8 cellular contexts compared by ENCODE assay signal in the genomic region with DNA sequence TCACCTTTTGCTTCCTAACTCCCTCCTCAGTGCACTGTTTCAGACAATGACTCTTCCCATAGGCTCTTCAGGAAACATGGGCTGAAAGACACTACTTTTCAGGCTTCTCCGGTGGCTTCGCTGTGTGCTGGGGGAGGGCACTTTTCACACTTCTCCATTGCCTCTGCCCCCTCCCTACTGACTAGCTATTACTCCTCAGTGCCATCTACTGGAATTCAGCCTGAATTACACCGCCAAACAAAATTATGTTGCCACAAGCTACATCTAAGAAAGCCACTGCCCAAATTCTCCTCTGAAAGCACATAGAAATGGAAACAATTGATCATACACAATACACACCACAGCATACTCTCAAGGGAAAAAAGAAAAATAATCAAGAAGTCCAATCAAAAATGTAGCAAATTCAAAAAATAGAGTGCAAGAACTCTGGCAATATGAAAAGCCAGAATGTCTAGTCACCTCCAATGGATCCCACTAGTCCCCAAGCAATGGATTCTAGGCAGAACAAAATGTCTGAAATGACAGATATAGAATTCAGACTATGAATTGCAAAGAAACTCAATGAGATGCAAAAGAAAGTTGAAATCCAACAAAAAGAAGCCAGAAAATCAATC.
A peak's percentile ranks its signal among the peaks of the same experiment; 100 is the strongest.
DNase-seq lines count a peak whose midpoint lies in the region; ATAC-seq and TF ChIP-seq lines count a peak whose summit lies in the region.

No MANE protein-coding gene starts in this region.

- H3K4me3 ChIP-seq in astrocyte of the cerebellum (ENCODE audit: low read depth, low read length): no peak overlapping the region

- peaks cover 4% of the 10 kb centered on the region for H3K9me3 Mint-ChIP-seq in activated CD4-positive, alpha-beta T cell treated with anti-CD3 and anti-CD28 coated beads, Interleukin-2, amount 10 ng/mL, durations not matched to agents 7 days and 5 days
- H3K9me3 Mint-ChIP-seq in neural crest cell: peaks cover 25% of the 10 kb centered on the region
- H3K9me3 Mint-ChIP-seq in stimulated activated effector memory CD8-positive, alpha-beta T cell treated with anti-CD3 and anti-CD28 coated beads, Interleukin-12 subunit alpha, Interleukin-12 subunit beta, amount 100 ng/mL, for 72 hours: peaks cover 27% of the 10 kb centered on the region
- H3K9me3 Mint-ChIP-seq in activated CD4-positive, alpha-beta memory T cell treated with anti-CD3 and anti-CD28 coated beads for 36 hours: peaks cover 26% of the 10 kb centered on the region

- TF ChIP-seq EP300 in Ishikawa (IDR thresholded peaks at IDR 0.05; ENCODE audit: borderline replicate concordance): no peak

- no peak for ATAC-seq in stimulated activated effector memory CD8-positive, alpha-beta T cell treated with anti-CD3 and anti-CD28 coated beads, Interleukin-12 subunit alpha, Interleukin-12 subunit beta, amount 100 ng/mL, for 72 hours
- ATAC-seq in stimulated activated naive CD8-positive, alpha-beta T cell treated with anti-CD3 and anti-CD28 coated beads, Interleukin-15, Interleukin-2, amounts not matched to agents 100 U/mL and 50 U/mL, for 24 hours: no peak

- H3K4me1 Mint-ChIP-seq in activated CD4-positive, alpha-beta T cell treated with anti-CD3 and anti-CD28 coated beads, Interleukin-2, amount 10 ng/mL, durations not matched to agents 7 days and 5 days: no peaks in the 10 kb centered on the region
- no peaks in the 10 kb centered on the region for H3K4me1 Mint-ChIP-seq in neural crest cell
- no peaks in the 10 kb centered on the region for H3K4me1 Mint-ChIP-seq in stimulated activated effector memory CD8-positive, alpha-beta T cell treated with anti-CD3 and anti-CD28 coated beads, Interleukin-12 subunit alpha, Interleukin-12 subunit beta, amount 100 ng/mL, for 72 hours
- no peaks in the 10 kb centered on the region for H3K4me1 Mint-ChIP-seq in activated CD4-positive, alpha-beta memory T cell treated with anti-CD3 and anti-CD28 coated beads for 36 hours (ENCODE audit: low read depth)

- in situ Hi-C loops in astrocyte of the cerebellum (cut with HindIII; ENCODE audit: low sequenced_read_pairs): no loop called here

- peak; percentile 46 for TF ChIP-seq CTCF in astrocyte of the cerebellum (IDR thresholded peaks at IDR 0.05; ENCODE audit: low read depth, low read length, missing control alignments)
- peak; percentile 62 for TF ChIP-seq CTCF in neural crest cell (conservative IDR thresholded peaks at IDR 0.05)

- peak; percentile 6 for DNase-seq in activated CD4-positive, alpha-beta T cell treated with anti-CD3 and anti-CD28 coated beads, Interleukin-2, amount 10 ng/mL, durations not matched to agents 7 days and 5 days
- no peak for DNase-seq in activated CD4-positive, alpha-beta T cell treated with anti-CD3 and anti-CD28 coated beads for 4 hours
- no peak for DNase-seq in astrocyte of the cerebellum (ENCODE audit: low read depth)
- no peak for DNase-seq in neural crest cell (ENCODE audit: low read depth, low spot score)
- DNase-seq in stimulated activated effector memory CD8-positive, alpha-beta T cell treated with anti-CD3 and anti-CD28 coated beads, Interleukin-12 subunit alpha, Interleukin-12 subunit beta, amount 100 ng/mL, for 72 hours (ENCODE audit: low spot score in 2 of 2): no peak
- no peak for DNase-seq in activated CD4-positive, alpha-beta memory T cell treated with anti-CD3 and anti-CD28 coated beads for 36 hours
- no peak for DNase-seq in stimulated activated naive CD8-positive, alpha-beta T cell treated with anti-CD3 and anti-CD28 coated beads, Interleukin-15, Interleukin-2, amounts not matched to agents 100 U/mL and 50 U/mL, for 24 hours

- H3K27me3 Mint-ChIP-seq in activated CD4-positive, alpha-beta T cell treated with anti-CD3 and anti-CD28 coated beads, Interleukin-2, amount 10 ng/mL, durations not matched to agents 7 days and 5 days: no peaks in the 10 kb centered on the region
- H3K27me3 Mint-ChIP-seq in neural crest cell (ENCODE audit: low read depth): no peaks in the 10 kb centered on the region
- H3K27me3 Mint-ChIP-seq in activated CD4-positive, alpha-beta memory T cell treated with anti-CD3 and anti-CD28 coated beads for 36 hours: no peaks in the 10 kb centered on the region

- CTCF ChIA-PET in activated CD4-positive, alpha-beta T cell treated with anti-CD3 and anti-CD28 coated beads, Interleukin-2, amount 10 ng/mL, durations not matched to agents 7 days and 5 days (lab: Charles Lee): interaction anchor here (0.7 kb wide), 1 partner anchor 62 kb away, joined by 3 read pairs; no protein-coding TSS in a partner anchor
- CTCF ChIA-PET in activated CD4-positive, alpha-beta memory T cell treated with anti-CD3 and anti-CD28 coated beads for 36 hours (lab: Charles Lee): interaction anchor here (0.6 kb wide), 1 partner anchor 1455 kb away, joined by 3 read pairs; no protein-coding TSS in a partner anchor

- intact Hi-C loops in activated CD4-positive, alpha-beta memory T cell treated with anti-CD3 and anti-CD28 coated beads for 36 hours (cut with micrococcal nuclease): no loop called here

- no peak overlapping the region for H3K27ac Mint-ChIP-seq in activated CD4-positive, alpha-beta T cell treated with anti-CD3 and anti-CD28 coated beads, Interleukin-2, amount 10 ng/mL, durations not matched to agents 7 days and 5 days
- H3K27ac Mint-ChIP-seq in neural crest cell (ENCODE audit: unreplicated experiment): no peak overlapping the region
- H3K27ac Mint-ChIP-seq in stimulated activated effector memory CD8-positive, alpha-beta T cell treated with anti-CD3 and anti-CD28 coated beads, Interleukin-12 subunit alpha, Interleukin-12 subunit beta, amount 100 ng/mL, for 72 hours: no peak overlapping the region
- H3K27ac Mint-ChIP-seq in activated CD4-positive, alpha-beta memory T cell treated with anti-CD3 and anti-CD28 coated beads for 36 hours: no peak overlapping the region

- H3K36me3 Mint-ChIP-seq in activated CD4-positive, alpha-beta T cell treated with anti-CD3 and anti-CD28 coated beads, Interleukin-2, amount 10 ng/mL, durations not matched to agents 7 days and 5 days (ENCODE audit: low read depth): no peaks in the 10 kb centered on the region
- peaks cover 11% of the 10 kb centered on the region for H3K36me3 Mint-ChIP-seq in neural crest cell (ENCODE audit: low read depth)
- peaks cover 6% of the 10 kb centered on the region for H3K36me3 Mint-ChIP-seq in stimulated activated effector memory CD8-positive, alpha-beta T cell treated with anti-CD3 and anti-CD28 coated beads, Interleukin-12 subunit alpha, Interleukin-12 subunit beta, amount 100 ng/mL, for 72 hours
- no peaks in the 10 kb centered on the region for H3K36me3 Mint-ChIP-seq in activated CD4-positive, alpha-beta memory T cell treated with anti-CD3 and anti-CD28 coated beads for 36 hours

- H3K4me3 Mint-ChIP-seq in activated CD4-positive, alpha-beta T cell treated with anti-CD3 and anti-CD28 coated beads, Interleukin-2, amount 10 ng/mL, durations not matched to agents 7 days and 5 days: no peak overlapping the region
- H3K4me3 Mint-ChIP-seq in neural crest cell: no peak overlapping the region
- H3K4me3 Mint-ChIP-seq in stimulated activated effector memory CD8-positive, alpha-beta T cell treated with anti-CD3 and anti-CD28 coated beads, Interleukin-12 subunit alpha, Interleukin-12 subunit beta, amount 100 ng/mL, for 72 hours: no peak overlapping the region
- H3K4me3 Mint-ChIP-seq in activated CD4-positive, alpha-beta memory T cell treated with anti-CD3 and anti-CD28 coated beads for 36 hours: no peak overlapping the region

- peak; percentile 16; the same call in 1 of the 2 replicates for TF ChIP-seq RAD21 in Ishikawa (IDR thresholded peaks at IDR 0.05; ENCODE audit: low read depth)

- POLR2A ChIA-PET in activated CD4-positive, alpha-beta T cell treated with anti-CD3 and anti-CD28 coated beads, Interleukin-2, amount 10 ng/mL, durations not matched to agents 7 days and 5 days (lab: Charles Lee): interaction anchor here (0.6 kb wide), 1 partner anchor 383 kb away, joined by 3 read pairs; no protein-coding TSS in a partner anchor
- POLR2A ChIA-PET in activated CD4-positive, alpha-beta memory T cell treated with anti-CD3 and anti-CD28 coated beads for 36 hours (lab: Charles Lee): no interaction called here

TF ChIP-seq in Ishikawa, 13 proteins besides CTCF, POLR2A, EP300 and RAD21 (continues in another document):
- TF ChIP-seq NFIC (IDR thresholded peaks at IDR 0.05) (no peak), TEAD4 (IDR thresholded peaks at IDR 0.05) (no peak), ZBTB7A (IDR thresholded peaks at IDR 0.05; ENCODE audit: low read depth) (no peak), CEBPB (IDR thresholded peaks at IDR 0.05) (no peak), TAF1 (IDR thresholded peaks at IDR 0.05; ENCODE audit: low read depth) (no peak), YY1 (IDR thresholded peaks at IDR 0.05; ENCODE audit: low read depth) (no peak), EGR1 (IDR thresholded peaks at IDR 0.05) (no peak), FOXM1 (IDR thresholded peaks at IDR 0.05; ENCODE audit: borderline replicate concordance, low read depth) (no peak), TCF12 (IDR thresholded peaks at IDR 0.05; ENCODE audit: low read depth) (no peak)
- TF ChIP-seq, protein P1, sequence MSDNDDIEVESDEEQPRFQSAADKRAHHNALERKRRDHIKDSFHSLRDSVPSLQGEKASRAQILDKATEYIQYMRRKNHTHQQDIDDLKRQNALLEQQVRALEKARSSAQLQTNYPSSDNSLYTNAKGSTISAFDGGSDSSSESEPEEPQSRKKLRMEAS (IDR thresholded peaks at IDR 0.05): no peak
- TF ChIP-seq, protein P2, sequence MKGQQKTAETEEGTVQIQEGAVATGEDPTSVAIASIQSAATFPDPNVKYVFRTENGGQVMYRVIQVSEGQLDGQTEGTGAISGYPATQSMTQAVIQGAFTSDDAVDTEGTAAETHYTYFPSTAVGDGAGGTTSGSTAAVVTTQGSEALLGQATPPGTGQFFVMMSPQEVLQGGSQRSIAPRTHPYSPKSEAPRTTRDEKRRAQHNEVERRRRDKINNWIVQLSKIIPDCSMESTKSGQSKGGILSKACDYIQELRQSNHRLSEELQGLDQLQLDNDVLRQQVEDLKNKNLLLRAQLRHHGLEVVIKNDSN (IDR thresholded peaks at IDR 0.05): no peak
